9 cellular contexts compared by ENCODE assay signal in genomic region chr2:9235388-9236344, GRCh38. TPM values are rescaled to one million over a fixed set of nuclear protein-coding genes. Genes with fewer than 3 reads are reported as not detected.
DNase-seq lines count a peak whose midpoint lies in the region; ATAC-seq and TF ChIP-seq lines count a peak whose summit lies in the region.
"Had no signal": no experiment of that assay in that cellular context is flagged by ENCODE, and none has a peak within 500 bp of the region (broad histone marks: within the 10 kb centered on the region; RNA-seq: fewer than 3 reads in every experiment).

No MANE protein-coding gene starts in this region.

- H3K36me3 Mint-ChIP-seq in nephron progenitor cell (ENCODE audit: low read depth), result peaks cover 10% of the 10 kb centered on the region

- H3K9me3 Mint-ChIP-seq in nephron progenitor cell, result no peaks in the 10 kb centered on the region
- H3K9me3 Mint-ChIP-seq: activated T-cell treated with anti-CD3 and anti-CD28 coated beads, Interleukin-2, amount 50 U/mL, for 24 hours had no signal

- peak overlapping the region; percentile 8; the same call in 1 of the 2 replicates for H3K4me3 ChIP-seq in AG04450 (ENCODE audit: low read depth, low read length)

- peak overlapping the region; percentile 52 for H3K27ac Mint-ChIP-seq in nephron progenitor cell
- H3K27ac Mint-ChIP-seq: activated T-cell treated with anti-CD3 and anti-CD28 coated beads, Interleukin-2, amount 50 U/mL, for 24 hours had no signal

- H3K27ac ChIP-seq in AG04450 (ENCODE audit: low read depth, low read length), result peak overlapping the region; percentile 96
- H3K27ac ChIP-seq in epithelial cell of prostate, result peak overlapping the region; percentile 99

- no peaks in the 10 kb centered on the region for H3K9me3 ChIP-seq in AG04450 (ENCODE audit: control insufficient read depth, insufficient read depth, low read length)

- POLR2A ChIA-PET in AG04450 (lab: Yijun Ruan, JAX), result interaction anchor here (0.6 to 1.1 kb wide), 3 partner anchors 30 to 57 kb away, joined by 3 to 7 read pairs (median 3); no protein-coding TSS in a partner anchor

- ATAC-seq in GM19467 (IDR thresholded peaks at IDR 0.05; ENCODE audit: unreplicated experiment) (no peak), GM21529 (IDR thresholded peaks at IDR 0.05; ENCODE audit: unreplicated experiment) (no peak)

- peak overlapping the region; percentile 7 for H3K4me3 Mint-ChIP-seq in nephron progenitor cell
- H3K4me3 Mint-ChIP-seq: activated T-cell treated with anti-CD3 and anti-CD28 coated beads, Interleukin-2, amount 50 U/mL, for 24 hours had no signal

- H3K27me3 ChIP-seq in AG04450 (ENCODE audit: control insufficient read depth, insufficient read depth, low read length), result no peaks in the 10 kb centered on the region

- H3K27me3 Mint-ChIP-seq in nephron progenitor cell (ENCODE audit: low read depth, poor library complexity), result no peaks in the 10 kb centered on the region

- DNase-seq in AG04450 (ENCODE audit: low read depth, low spot score), result no peak
- DNase-seq in epithelial cell of prostate (ENCODE audit: low read depth, low spot score), result no peak
- peak; percentile 22 for DNase-seq in nephron progenitor cell
- DNase-seq in medulla oblongata (ENCODE audit: extremely low spot score), result no peak
- no peak for DNase-seq in kidney tubule cell (ENCODE audit: low spot score)
- DNase-seq: activated T-cell treated with anti-CD3 and anti-CD28 coated beads, Interleukin-2, amount 50 U/mL, for 24 hours had no signal

- CTCF ChIA-PET in AG04450 (lab: Charles Lee), result no interaction called here

- TF ChIP-seq CTCF in AG04450 (IDR thresholded peaks at IDR 0.05; ENCODE audit: low read depth, low read length), result no peak
- TF ChIP-seq CTCF in nephron progenitor cell (IDR thresholded peaks at IDR 0.05), result no peak

- H3K4me1 Mint-ChIP-seq in nephron progenitor cell, result peaks cover 91% of the 10 kb centered on the region

TF ChIP-seq in PFSK-1, 5 proteins besides CTCF, POLR2A, EP300 and RAD21:
- TF ChIP-seq POLR2AphosphoS5 (IDR thresholded peaks at IDR 0.05; ENCODE audit: low read depth, low read length) (no peak), FOXP2 (optimal IDR thresholded peaks at IDR 0.05; ENCODE audit: borderline replicate concordance, extremely low read depth, extremely low read length, insufficient read depth) (peak; percentile 50)
TF ChIP-seq in PFSK-1: peak in this region for 1.

RNA-seq across cellular contexts. Expression of gene ASAP2, which starts 29.1 kb away (rescaled TPM):
- 24.6 and 30.0 TPM in 2 replicates for polyA plus RNA-seq in AG04450 (2011; rRNA removed)
- polyA minus RNA-seq in AG04450 (2011; rRNA and poly(A)+ RNA removed), result 25.1 and 29.1 TPM in 2 replicates
- polyA plus RNA-seq in PFSK-1 (2012; ENCODE audit: insufficient read length, low read depth), result 3.8 TPM
